18 cellular contexts compared by ENCODE assay signal in the genomic region with DNA sequence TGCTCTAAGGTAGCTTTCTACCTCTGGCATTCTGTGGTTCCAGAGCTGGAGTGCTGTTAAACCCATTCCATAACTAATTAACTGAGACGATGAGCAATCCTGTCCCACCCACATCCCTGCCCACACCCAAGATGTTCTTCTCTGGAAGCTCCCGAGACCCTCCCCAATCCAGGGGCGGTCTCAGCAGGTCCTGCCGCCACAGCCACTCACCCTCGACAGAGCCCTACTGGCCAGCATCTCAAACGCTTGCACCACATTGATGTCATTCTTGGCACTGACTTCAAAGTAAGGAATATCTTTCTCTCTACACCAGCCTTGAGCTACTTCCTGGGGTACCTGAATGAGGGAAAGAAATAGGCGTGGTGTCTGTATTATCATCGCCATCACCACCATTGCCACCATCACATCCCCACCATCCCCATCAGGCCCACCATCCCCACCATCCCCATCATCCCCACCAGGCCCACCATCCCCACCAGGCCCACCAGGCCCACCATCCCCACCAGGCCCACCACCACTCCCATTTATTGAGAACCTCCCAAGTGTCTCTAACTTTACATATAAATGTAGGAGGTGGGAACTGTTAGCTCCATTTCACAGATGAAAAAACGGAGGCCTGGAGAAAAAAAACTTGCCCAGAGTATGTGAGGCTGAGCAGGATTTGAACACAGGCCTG. TPM values are rescaled to one million over a fixed set of nuclear protein-coding genes. Genes with fewer than 3 reads are reported as not detected.
DNase-seq lines count a peak whose midpoint lies in the region; ATAC-seq and TF ChIP-seq lines count a peak whose summit lies in the region.
"Had no signal": no experiment of that assay in that cellular context is flagged by ENCODE, and none has a peak within 500 bp of the region (broad histone marks: within the 10 kb centered on the region; RNA-seq: fewer than 3 reads in every experiment).

No MANE protein-coding gene starts in this region.

- no peaks in the 10 kb centered on the region for H3K36me3 ChIP-seq in HCT116 (ENCODE audit: control insufficient read depth in 1 of 2, insufficient read depth in 2 of 2, low read length in 2 of 2)
- H3K36me3 ChIP-seq in suprapubic skin, result peaks cover 26% of the 10 kb centered on the region
- H3K36me3 ChIP-seq in mucosa of descending colon (ENCODE audit: low read depth), result no peaks in the 10 kb centered on the region
- H3K36me3 ChIP-seq: Peyer's patch had no signal

- no peak for TF ChIP-seq CTCF in HCT116 (IDR thresholded peaks at IDR 0.05 in 2 of 3, conservative IDR thresholded peaks at IDR 0.05 in 1 of 3; ENCODE audit: borderline replicate concordance in 1 of 3, insufficient read depth in 1 of 3, low read depth in 2 of 3, low read length in 2 of 3)
- TF ChIP-seq CTCF in suprapubic skin (IDR thresholded peaks at IDR 0.05), result no peak
- no peak for TF ChIP-seq CTCF in mucosa of descending colon (IDR thresholded peaks at IDR 0.05)

- CTCF ChIA-PET in HCT116 (lab: Charles Lee), result interaction anchor here (0.8 to 4.1 kb wide), 8 partner anchors 8 to 194 kb away, joined by 4 to 111 read pairs (median 6); no protein-coding TSS in a partner anchor

- ATAC-seq in HCT116, result no peak
- no peak for ATAC-seq in mucosa of descending colon
- ATAC-seq: GM12878, K562 had no signal

- TF ChIP-seq POLR2A in HCT116 (IDR thresholded peaks at IDR 0.05; ENCODE audit: borderline replicate concordance, extremely low read depth, insufficient read depth, insufficient read length) (no peak), suprapubic skin (IDR thresholded peaks at IDR 0.05) (no peak)

- H3K79me2 ChIP-seq in HCT116 (ENCODE audit: insufficient read depth, low read length), result no peaks in the 10 kb centered on the region

- no peak for DNase-seq in HCT116 (ENCODE audit: low read depth, low spot score)
- peak; percentile 23 for DNase-seq in SW480 (ENCODE audit: low spot score)
- DNase-seq in glomerular visceral epithelial cell (ENCODE audit: extremely low spot score), result peak; percentile 88
- peak in 1 of 2 donors; percentile 55 for DNase-seq in suprapubic skin (ENCODE audit: low spot score in 2 of 2)
- DNase-seq in amniotic stem cell (lab: John Stamatoyannopoulos, UW), result no peak
- DNase-seq in NCI-H146 treated with DMSO at 0.1 percent for 48 hours (lab: John Stamatoyannopoulos, UW; ENCODE audit: unreplicated experiment), result no peak
- DNase-seq in mucosa of descending colon, result no peak
- DNase-seq: COR-L47, DMS79, NCI-H1092 treated with DMSO at 0.1 percent for 48 hours, NCI-H1694 treated with DMSO at 0.1 percent for 48 hours, NCI-H510A treated with DMSO at 0.1 percent for 48 hours, Peyer's patch, SIG-M5 had no signal

- TF ChIP-seq RAD21 in HCT116 (IDR thresholded peaks at IDR 0.05; ENCODE audit: low read depth), result no peak

- WGBS in suprapubic skin, result 60% methylated on average over 8 of the region's 9 CpGs

- no peak overlapping the region for H3K4me3 ChIP-seq in HCT116 (replicated peaks in 1 of 2; ENCODE audit: low read depth in 1 of 2, low read length in 2 of 2)
- H3K4me3 ChIP-seq in suprapubic skin, result no peak overlapping the region
- no peak overlapping the region for H3K4me3 ChIP-seq in mucosa of descending colon
- H3K4me3 ChIP-seq: GM12878, K562, Peyer's patch had no signal

- no peak for TF ChIP-seq EP300 in suprapubic skin (IDR thresholded peaks at IDR 0.05)

- POLR2A ChIA-PET in HCT116 (lab: Charles Lee), result interaction anchor here (1.5 kb wide), 1 partner anchor 121 kb away, joined by 5 read pairs; no protein-coding TSS in a partner anchor

- no TSS peak for BruUV-seq in HCT116 (replicated peaks; lab: Mats Ljungman, UMichigan)

- H3K9me3 ChIP-seq in HCT116 (ENCODE audit: control insufficient read depth in 1 of 2, insufficient read depth in 1 of 2, low read depth in 1 of 2, low read length in 2 of 2), result no peaks in the 10 kb centered on the region
- no peaks in the 10 kb centered on the region for H3K9me3 ChIP-seq in suprapubic skin
- no peaks in the 10 kb centered on the region for H3K9me3 ChIP-seq in mucosa of descending colon
- H3K9me3 ChIP-seq: Peyer's patch had no signal

- H3K27ac ChIP-seq in HCT116 (ENCODE audit: low read depth, low read length) (no peak overlapping the region), suprapubic skin (peak overlapping the region; percentile 49)
- H3K27ac ChIP-seq: HL-60, Peyer's patch had no signal

- H3K9me2 ChIP-seq in HCT116 (ENCODE audit: insufficient read depth), result no peaks in the 10 kb centered on the region

- H3K9ac ChIP-seq in HCT116 (ENCODE audit: low read length), result no peak overlapping the region

- intact Hi-C loops in HCT116 (cut with micrococcal nuclease), result no loop called here
- intact Hi-C loops in mucosa of descending colon (cut with DNase I, micrococcal nuclease), result loop anchor here in 1 of 2 donors (10.0 kb wide), 1 partner anchor 119 kb away; no protein-coding TSS in a partner anchor

- no peak overlapping the region for H2AFZ ChIP-seq in HCT116 (ENCODE audit: low read depth, low read length, poor library complexity, severe bottlenecking)

- no peaks in the 10 kb centered on the region for H3K27me3 ChIP-seq in HCT116 (ENCODE audit: insufficient read depth, low read length)
- H3K27me3 ChIP-seq in suprapubic skin, result no peaks in the 10 kb centered on the region
- H3K27me3 ChIP-seq: Peyer's patch had no signal

- RAD21 ChIA-PET in HCT116 (lab: Charles Lee; ENCODE audit: low non-redundant PET in 1 of 2, low total read pairs in 2 of 2, uncharacterized antibody in 2 of 2, unreplicated experiment in 2 of 2), result interaction anchor here (1.5 to 3.3 kb wide), 3 partner anchors 121 kb away, joined by 7 to 20 read pairs (median 14); no protein-coding TSS in a partner anchor

- H4K20me1 ChIP-seq in HCT116 (ENCODE audit: insufficient read depth), result no peaks in the 10 kb centered on the region

- H3K4me1 ChIP-seq in HCT116 (ENCODE audit: control insufficient read depth in 1 of 2, insufficient read depth in 2 of 2, low read length in 2 of 2) (peaks cover 3 to 13% of the 10 kb centered on the region in 2 experiments), suprapubic skin (peaks cover 43% of the 10 kb centered on the region), mucosa of descending colon (ENCODE audit: low read depth) (no peaks in the 10 kb centered on the region)

- H3K4me2 ChIP-seq in HCT116 (ENCODE audit: low read length), result no peak overlapping the region

TF ChIP-seq in HCT116, 20 proteins besides CTCF, POLR2A, EP300 and RAD21:
- TF ChIP-seq ELF1 (IDR thresholded peaks at IDR 0.05; ENCODE audit: borderline replicate concordance, low read depth) (no peak), TCF7L2 (IDR thresholded peaks at IDR 0.05; ENCODE audit: borderline replicate concordance, extremely low read depth, insufficient read depth, insufficient read length) (peak; percentile 61)
TF ChIP-seq in HCT116: peak in this region for 1.

RNA-seq across cellular contexts. Expression of a gene that starts 17.7 kb away (rescaled TPM):
- total RNA-seq in HCT116 (2021; ENCODE audit: unreplicated experiment) (0.22 TPM), suprapubic skin (10 to 100 TPM; 21.6 to 55.5 (median 26.8) TPM), mucosa of descending colon (1 to 10 TPM in 1 of 3 donors, under 1 TPM in 2; 0.69 to 1.3 (median 0.76) TPM)
- polyA plus RNA-seq in HCT116 (2012), result 0.11 and 0.16 TPM in 2 replicates
- total RNA-seq: GM12878 had no signal

RNA-seq across cellular contexts. Expression of a gene that starts 38.2 kb away (rescaled TPM):
- 0.12 TPM for total RNA-seq in HCT116 (2021; ENCODE audit: unreplicated experiment)
- not detected in 2 replicates for polyA plus RNA-seq in HCT116 (2012)
- not detected for total RNA-seq in suprapubic skin
- total RNA-seq in mucosa of descending colon, result 10 to 100 TPM in 2 of 3 donors, 1 to 10 TPM in 1; 6.5 to 26.1 (median 17.7) TPM
- total RNA-seq: G401 had no signal
- polyA plus RNA-seq: GM12878 had no signal

RNA-seq across cellular contexts. Expression of a gene that starts 42.2 kb away (rescaled TPM):
- not detected for total RNA-seq in HCT116 (2021; ENCODE audit: unreplicated experiment)
- polyA plus RNA-seq in HCT116 (2012), result 0.02 TPM in 1 of 2 replicates, not detected in the other
- 1 to 10 TPM; 5.7 to 7.2 (median 6.6) TPM for total RNA-seq in suprapubic skin
- not detected for total RNA-seq in mucosa of descending colon
- total RNA-seq: G401, K562, Peyer's patch had no signal

Comparison
In these comparisons a context has a peak if more than half of its experiments do, and no peak if none do; other contexts are left out.
1. DNase-seq: peak in SW480 (single experiment) and glomerular visceral epithelial cell (single experiment); none in HCT116 (single experiment), amniotic stem cell (single experiment), NCI-H146 treated with DMSO at 0.1 percent for 48 hours (single experiment) and mucosa of descending colon (0 of 3).
2. RNA of a gene that starts 17.7 kb away (total RNA-seq): 21.6 to 55.5 TPM in suprapubic skin; 0.69 to 1.3 TPM in mucosa of descending colon and 0.22 TPM in HCT116 (single experiment); every median in the first group is over 4 times any median in the second.